In the genomic region with DNA sequence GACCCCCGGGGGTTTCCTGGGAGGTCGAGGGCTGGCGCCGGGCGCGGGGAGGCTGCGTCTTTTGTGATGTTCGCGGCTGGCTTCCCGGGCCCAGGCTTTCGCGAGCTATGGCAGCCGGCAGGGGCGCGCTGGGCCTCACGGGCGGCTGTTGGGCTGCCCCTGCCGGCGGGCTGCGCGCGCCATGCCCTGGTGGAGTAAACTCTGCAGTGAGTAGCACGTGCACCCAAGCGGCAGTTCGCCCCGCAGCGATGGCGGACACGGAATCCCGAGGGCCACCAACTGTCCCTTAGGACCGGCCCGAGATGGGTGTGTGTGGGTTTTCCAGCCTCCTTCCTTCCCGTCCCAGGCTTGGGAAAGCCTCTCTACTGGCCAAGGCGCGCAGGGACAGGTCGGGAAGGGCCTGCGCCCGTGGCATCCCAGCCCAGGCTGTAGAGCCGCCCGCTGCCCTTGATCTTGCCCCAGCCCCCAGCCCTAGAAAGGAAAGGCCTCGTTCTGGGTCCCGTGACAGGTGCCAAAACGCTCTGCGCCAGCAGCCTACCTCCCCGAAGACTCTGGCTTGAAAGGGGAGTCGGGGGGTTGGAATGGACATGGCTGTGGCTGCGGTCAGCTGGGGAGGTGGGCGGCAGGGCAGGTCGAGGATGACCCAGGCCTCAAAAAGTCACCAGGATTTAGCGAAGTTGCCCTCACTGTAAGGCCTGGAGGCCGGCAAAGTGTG, we compare ENCODE assay signal across 1 cellular context.
TF ChIP-seq lines count a peak whose summit lies in the region.

No MANE protein-coding gene starts in this region.

TF ChIP-seq in GM23338, 12 proteins besides CTCF, POLR2A, EP300 and RAD21 (continued from another document):
- no peak for TF ChIP-seq ZNF462 (CRISPR knock-in tag; IDR thresholded peaks at IDR 0.05)
- TF ChIP-seq, protein P1, sequence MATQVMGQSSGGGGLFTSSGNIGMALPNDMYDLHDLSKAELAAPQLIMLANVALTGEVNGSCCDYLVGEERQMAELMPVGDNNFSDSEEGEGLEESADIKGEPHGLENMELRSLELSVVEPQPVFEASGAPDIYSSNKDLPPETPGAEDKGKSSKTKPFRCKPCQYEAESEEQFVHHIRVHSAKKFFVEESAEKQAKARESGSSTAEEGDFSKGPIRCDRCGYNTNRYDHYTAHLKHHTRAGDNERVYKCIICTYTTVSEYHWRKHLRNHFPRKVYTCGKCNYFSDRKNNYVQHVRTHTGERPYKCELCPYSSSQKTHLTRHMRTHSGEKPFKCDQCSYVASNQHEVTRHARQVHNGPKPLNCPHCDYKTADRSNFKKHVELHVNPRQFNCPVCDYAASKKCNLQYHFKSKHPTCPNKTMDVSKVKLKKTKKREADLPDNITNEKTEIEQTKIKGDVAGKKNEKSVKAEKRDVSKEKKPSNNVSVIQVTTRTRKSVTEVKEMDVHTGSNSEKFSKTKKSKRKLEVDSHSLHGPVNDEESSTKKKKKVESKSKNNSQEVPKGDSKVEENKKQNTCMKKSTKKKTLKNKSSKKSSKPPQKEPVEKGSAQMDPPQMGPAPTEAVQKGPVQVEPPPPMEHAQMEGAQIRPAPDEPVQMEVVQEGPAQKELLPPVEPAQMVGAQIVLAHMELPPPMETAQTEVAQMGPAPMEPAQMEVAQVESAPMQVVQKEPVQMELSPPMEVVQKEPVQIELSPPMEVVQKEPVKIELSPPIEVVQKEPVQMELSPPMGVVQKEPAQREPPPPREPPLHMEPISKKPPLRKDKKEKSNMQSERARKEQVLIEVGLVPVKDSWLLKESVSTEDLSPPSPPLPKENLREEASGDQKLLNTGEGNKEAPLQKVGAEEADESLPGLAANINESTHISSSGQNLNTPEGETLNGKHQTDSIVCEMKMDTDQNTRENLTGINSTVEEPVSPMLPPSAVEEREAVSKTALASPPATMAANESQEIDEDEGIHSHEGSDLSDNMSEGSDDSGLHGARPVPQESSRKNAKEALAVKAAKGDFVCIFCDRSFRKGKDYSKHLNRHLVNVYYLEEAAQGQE (IDR thresholded peaks at IDR 0.05; ENCODE audit: unreplicated experiment): no peak
- no peak for TF ChIP-seq JUNB (IDR thresholded peaks at IDR 0.05; ENCODE audit: unreplicated experiment)
- TF ChIP-seq ZNF114 (CRISPR knock-in tag; IDR thresholded peaks at IDR 0.05): no peak
- TF ChIP-seq STAT1 (IDR thresholded peaks at IDR 0.05; ENCODE audit: unreplicated experiment): no peak
- no peak for TF ChIP-seq EZH2 (IDR thresholded peaks at IDR 0.05; ENCODE audit: low read depth, unreplicated experiment)
- TF ChIP-seq EZH2phosphoT487 (IDR thresholded peaks at IDR 0.05; ENCODE audit: unreplicated experiment): no peak
- TF ChIP-seq ZNF331 (CRISPR knock-in tag; IDR thresholded peaks at IDR 0.05; ENCODE audit: low read depth): no peak
- TF ChIP-seq POLR2AphosphoS5 (IDR thresholded peaks at IDR 0.05; ENCODE audit: low read depth): no peak
TF ChIP-seq in GM23338: peak in this region for 0.
